In genomic region chr19:13256918-13257317, GRCh38 we compare ENCODE assay signal across 21 cellular contexts.
A peak's percentile ranks its signal among the peaks of the same experiment; 100 is the strongest.
DNase-seq lines count a peak whose midpoint lies in the region; ATAC-seq, FAIRE-seq and TF ChIP-seq lines count a peak whose summit lies in the region.
"Had no signal": no experiment of that assay in that cellular context is flagged by ENCODE, and none has a peak within 500 bp of the region (broad histone marks: within the 10 kb centered on the region; RNA-seq: fewer than 3 reads in every experiment).

No MANE protein-coding gene starts in this region.

- H3K4me2 ChIP-seq in HepG2 (ENCODE audit: low read depth, low read length), result no peak overlapping the region
- H3K4me2 ChIP-seq in K562 (ENCODE audit: insufficient read depth, low read length), result no peak overlapping the region
- H3K4me2 ChIP-seq: A549; BLaER1 treated with 17β-estradiol and CSF1 and Interleukin-3, amounts not matched to agents 10 nM and 100 nM had no signal

- no peak overlapping the region for H2AFZ ChIP-seq in HepG2 (ENCODE audit: low read length)
- H2AFZ ChIP-seq in K562 (ENCODE audit: low read depth, low read length), result no peak overlapping the region

- no peaks in the 10 kb centered on the region for H3K4me1 Mint-ChIP-seq in progenitor cell of endocrine pancreas (ENCODE audit: low read depth)

- no peak for DNase-seq in HepG2 (ENCODE audit: low spot score)
- DNase-seq in right lobe of liver, result no peak
- DNase-seq in K562 (ENCODE audit: extremely low read depth in 1 of 4, low spot score in 3 of 4), result no peak
- no peak for DNase-seq in progenitor cell of endocrine pancreas (ENCODE audit: low spot score, unreplicated experiment)
- no peak for DNase-seq in stimulated activated CD4-positive, alpha-beta T cell treated with anti-CD3 and anti-CD28 coated beads, Interleukin-1b, Interleukin-23, amount 100 ng/mL, for 48 hours
- DNase-seq: AML-193; Caco-2; Calu3; CD4-positive, alpha-beta T cell; CD8-positive, alpha-beta T cell; DMS79 treated with DMSO at 0.1 percent for 48 hours; GF-D8 had no signal

- H3K9me3 Mint-ChIP-seq in progenitor cell of endocrine pancreas (ENCODE audit: low read depth), result no peaks in the 10 kb centered on the region
- H3K9me3 Mint-ChIP-seq: CD4-positive, alpha-beta T cell; CD8-positive, alpha-beta T cell had no signal

- in situ Hi-C loops in HepG2 (cut with HindIII; ENCODE audit: extremely low pct_ligation_motif_present, low pct_unique_long_range_greater_than_20kb) (no loop called here), K562 (cut with MboI) (no loop called here)

- no peaks in the 10 kb centered on the region for H3K36me3 ChIP-seq in HepG2 (replicated peaks in 1 of 2; ENCODE audit: control insufficient read depth in 1 of 2, insufficient read depth in 2 of 2, low read length in 2 of 2)
- H3K36me3 ChIP-seq in right lobe of liver, result no peaks in the 10 kb centered on the region
- no peaks in the 10 kb centered on the region for H3K36me3 ChIP-seq in K562 (ENCODE audit: control insufficient read depth, insufficient read depth, low read length)
- H3K36me3 ChIP-seq: BLaER1 treated with 17β-estradiol and CSF1 and Interleukin-3, amounts not matched to agents 10 nM and 100 nM had no signal

- H3K9ac ChIP-seq in HepG2 (ENCODE audit: insufficient read depth, low read depth, low read length) (no peak overlapping the region), K562 (ENCODE audit: insufficient read depth in 1 of 2, low read depth in 2 of 2, low read length in 2 of 2) (no peak overlapping the region)
- H3K9ac ChIP-seq: BLaER1 treated with 17β-estradiol and CSF1 and Interleukin-3, amounts not matched to agents 10 nM and 100 nM had no signal

- H3K27me3 ChIP-seq in HepG2 (ENCODE audit: control insufficient read depth in 1 of 2, insufficient read depth in 2 of 2, low read length in 2 of 2), result peaks cover 1 to 21% of the 10 kb centered on the region in 2 experiments; a peak in 2 of 5 replicates
- H3K27me3 ChIP-seq in right lobe of liver, result no peaks in the 10 kb centered on the region
- H3K27me3 ChIP-seq in K562 (ENCODE audit: control insufficient read depth in 2 of 2, insufficient read depth in 2 of 2, low read length in 2 of 2), result peaks cover 18 to 45% of the 10 kb centered on the region in 2 experiments; a peak in 4 of 5 replicates
- H3K27me3 ChIP-seq: BLaER1 treated with 17β-estradiol and CSF1 and Interleukin-3, amounts not matched to agents 10 nM and 100 nM had no signal

- POLR2A ChIA-PET in HepG2 (lab: Yijun Ruan, JAX) (no interaction called here), K562 (lab: Yijun Ruan, JAX) (interaction anchor here (0.6 kb wide), 1 partner anchor 92 kb away, joined by 7 read pairs; no protein-coding TSS in a partner anchor)

- no peak for FAIRE-seq in HepG2 (lab: Jason Lieb, UNC)
- no peak for FAIRE-seq in K562 (lab: Jason Lieb, UNC)
- FAIRE-seq: A549, D721Med, G401.6, GM12891, GM19239 had no signal

- H3K27ac Mint-ChIP-seq in progenitor cell of endocrine pancreas, result no peak overlapping the region
- H3K27ac Mint-ChIP-seq: B cell; CD4-positive, alpha-beta T cell; CD8-positive, alpha-beta T cell had no signal

- H3K9me1 ChIP-seq in K562 (ENCODE audit: control insufficient read depth, insufficient read depth, low read length), result no peaks in the 10 kb centered on the region

- TF ChIP-seq EP300 in HepG2 (IDR thresholded peaks at IDR 0.05; ENCODE audit: low read depth in 2 of 2, low read length in 2 of 2), result no peak
- no peak for TF ChIP-seq EP300 in HepG2 (CRISPR knock-in tag; IDR thresholded peaks at IDR 0.05; ENCODE audit: borderline replicate concordance)
- no peak for TF ChIP-seq EP300 in K562 (IDR thresholded peaks at IDR 0.05; ENCODE audit: low read length)

- H3K27me3 Mint-ChIP-seq in progenitor cell of endocrine pancreas, result peaks cover 27% of the 10 kb centered on the region

- no peak overlapping the region for H3K4me3 Mint-ChIP-seq in progenitor cell of endocrine pancreas (ENCODE audit: low read depth)
- H3K4me3 Mint-ChIP-seq: B cell; CD4-positive, alpha-beta T cell; CD8-positive, alpha-beta T cell had no signal

- 46% methylated on average over 2 of the region's 2 CpGs for WGBS in HepG2 (ENCODE audit: low lambda C conversion rate)
- WGBS in right lobe of liver (ENCODE audit: insufficient coverage, low coverage, low lambda C conversion rate, missing lambda C conversion rate), result 33% methylated on average over 1 of the region's 2 CpGs
- 4% methylated on average over 2 of the region's 2 CpGs for WGBS in K562 (ENCODE audit: insufficient coverage, low coverage, missing lambda C conversion rate)

- H3K4me3 ChIP-seq in HepG2 (replicated peaks in 1 of 3; ENCODE audit: insufficient read depth in 1 of 3, low read depth in 2 of 3, low read length in 3 of 3) (no peak overlapping the region), right lobe of liver (no peak overlapping the region), K562 (no peak overlapping the region)
- H3K4me3 ChIP-seq: A549; BLaER1 treated with 17β-estradiol and CSF1 and Interleukin-3, amounts not matched to agents 10 nM and 100 nM had no signal

- H3K27ac ChIP-seq in HepG2 (ENCODE audit: extremely low read length, insufficient read depth, low read length), result no peak overlapping the region
- H3K27ac ChIP-seq in right lobe of liver, result no peak overlapping the region
- H3K27ac ChIP-seq in K562 (ENCODE audit: extremely low read depth, low read depth, low read length), result no peak overlapping the region
- H3K27ac ChIP-seq: 22Rv1; A549; BLaER1 treated with 17β-estradiol and CSF1 and Interleukin-3, amounts not matched to agents 10 nM and 100 nM; C4-2B had no signal

- no peaks in the 10 kb centered on the region for H3K4me1 ChIP-seq in HepG2 (ENCODE audit: insufficient read depth, low read length)
- no peaks in the 10 kb centered on the region for H3K4me1 ChIP-seq in right lobe of liver
- H3K4me1 ChIP-seq in K562 (replicated peaks in 1 of 2; ENCODE audit: control insufficient read depth in 2 of 2, insufficient read depth in 2 of 2, low read length in 2 of 2), result peaks cover 3% of the 10 kb centered on the region in 2 experiments; a peak in 3 of 5 replicates

- H3K36me3 Mint-ChIP-seq in progenitor cell of endocrine pancreas (ENCODE audit: insufficient read depth), result no peaks in the 10 kb centered on the region
- H3K36me3 Mint-ChIP-seq: CD8-positive, alpha-beta T cell had no signal

- TF ChIP-seq CTCF in HepG2 (CRISPR knock-in tag; IDR thresholded peaks at IDR 0.05) (no peak), right lobe of liver (IDR thresholded peaks at IDR 0.05) (no peak), K562 (IDR thresholded peaks at IDR 0.05 in 2 of 3, conservative IDR thresholded peaks at IDR 0.05 in 1 of 3; ENCODE audit: insufficient read depth in 2 of 3, low read depth in 1 of 3, low read length in 3 of 3) (no peak), progenitor cell of endocrine pancreas (IDR thresholded peaks at IDR 0.05; ENCODE audit: unreplicated experiment) (no peak)

- intact Hi-C loops in HepG2 (cut with micrococcal nuclease; ENCODE audit: unreplicated experiment) (no loop called here), right lobe of liver (cut with DNase I) (loop anchor here in 1 of 2 donors (10.0 kb wide), 1 partner anchor 282 kb away; no protein-coding TSS in a partner anchor), K562 (cut with micrococcal nuclease) (no loop called here)

- no peak for TF ChIP-seq RAD21 in HepG2 (CRISPR knock-in tag; IDR thresholded peaks at IDR 0.05)
- no peak for TF ChIP-seq RAD21 in K562 (CRISPR knock-in tag; conservative IDR thresholded peaks at IDR 0.05 in 1 of 2, IDR thresholded peaks at IDR 0.05 in 1 of 2)

- no peak for ATAC-seq in HepG2
- no peak for ATAC-seq in right lobe of liver
- ATAC-seq in K562, result no peak
- ATAC-seq: A549; CD8-positive, alpha-beta T cell had no signal

- no peak for TF ChIP-seq POLR2A in HepG2 (IDR thresholded peaks at IDR 0.05; ENCODE audit: insufficient read depth in 1 of 2, low read depth in 2 of 2, low read length in 2 of 2)
- no peak for TF ChIP-seq POLR2A in right lobe of liver (IDR thresholded peaks at IDR 0.05)
- no peak for TF ChIP-seq POLR2A in K562 (conservative IDR thresholded peaks at IDR 0.05)

- H3K9me3 ChIP-seq in HepG2 (ENCODE audit: low read length), result no peaks in the 10 kb centered on the region
- H3K9me3 ChIP-seq in right lobe of liver, result no peaks in the 10 kb centered on the region
- H3K9me3 ChIP-seq in K562 (replicated peaks; ENCODE audit: control insufficient read depth, insufficient read depth, low read depth, low read length), result peaks cover 2% of the 10 kb centered on the region
- H3K9me3 ChIP-seq: Caco-2 had no signal

- H4K20me1 ChIP-seq in HepG2 (ENCODE audit: insufficient read depth, low read length) (no peaks in the 10 kb centered on the region), K562 (replicated peaks; ENCODE audit: control insufficient read depth, insufficient read depth, low read length) (no peaks in the 10 kb centered on the region)
- H4K20me1 ChIP-seq: BLaER1 treated with 17β-estradiol and CSF1 and Interleukin-3, amounts not matched to agents 10 nM and 100 nM had no signal

- CTCF ChIA-PET in HepG2 (lab: Yijun Ruan, JAX; ENCODE audit: low intra/inter-chr PET ratio, low total read pairs) (no interaction called here), K562 (lab: Yijun Ruan, JAX; ENCODE audit: low intra/inter-chr PET ratio) (no interaction called here)

- H3K79me2 ChIP-seq in HepG2 (ENCODE audit: insufficient read depth, low read length), result no peaks in the 10 kb centered on the region
- H3K79me2 ChIP-seq in K562 (ENCODE audit: control insufficient read depth, insufficient read depth, low read length), result no peaks in the 10 kb centered on the region

- BruUV-seq in HepG2 (replicated peaks; lab: Mats Ljungman, UMichigan) (no TSS peak), K562 (replicated peaks; lab: Mats Ljungman, UMichigan) (no TSS peak)

TF ChIP-seq in HepG2, 621 proteins besides CTCF, POLR2A, EP300 and RAD21:
- TF ChIP-seq RBAK (CRISPR knock-in tag; IDR thresholded peaks at IDR 0.05), result 0 out of 2 replicates have a peak, but pooled peaks have one; percentile 54
- no peak for TF ChIP-seq CBX1 (IDR thresholded peaks at IDR 0.05; ENCODE audit: low read depth)
- TF ChIP-seq ZNF12 (CRISPR knock-in tag; IDR thresholded peaks at IDR 0.05), result peak; percentile 94
- no peak for TF ChIP-seq PHF20 (CRISPR knock-in tag; IDR thresholded peaks at IDR 0.05)
TF ChIP-seq in HepG2: peak in this region for 2.

TF ChIP-seq in K562, 482 proteins besides CTCF, POLR2A, EP300 and RAD21 (continues in another document):
- TF ChIP-seq E2F3 (CRISPR knock-in tag; IDR thresholded peaks at IDR 0.05) (no peak), PML (IDR thresholded peaks at IDR 0.05; ENCODE audit: low read length) (no peak), TRIM24 (IDR thresholded peaks at IDR 0.05) (0 out of 4 replicates have a peak, but pooled peaks of 1 of the 2 experiments have one; percentile 20), CTBP1 (IDR thresholded peaks at IDR 0.05; ENCODE audit: borderline replicate concordance) (no peak), ZNF12 (CRISPR knock-in tag; IDR thresholded peaks at IDR 0.05) (peak; percentile 97), BRD9 (IDR thresholded peaks at IDR 0.05; ENCODE audit: low read depth, partially characterized antibody) (no peak), MTA1 (IDR thresholded peaks at IDR 0.05; ENCODE audit: borderline replicate concordance) (no peak), GTF2F1 (IDR thresholded peaks at IDR 0.05; ENCODE audit: low read depth, low read length) (no peak), NFE2L1 (tag; IDR thresholded peaks at IDR 0.05; ENCODE audit: borderline replicate concordance, low read depth) (no peak)

Comparison
In these comparisons a context has a peak if more than half of its experiments do, and no peak if none do; other contexts are left out.
1. Of the 241 proteins assayed by ChIP-seq in both HepG2 and K562: peak only in HepG2: none; only in K562: none; in both: ZNF12; in neither: 239; mixed calls (peak in some experiments, not most) for 1.